In genomic region chr6:54222217-54222616, GRCh38 we compare ENCODE assay signal across 33 cellular contexts.
"Had no signal": no experiment of that assay in that cellular context is flagged by ENCODE, and none has a peak within 500 bp of the region (broad histone marks: within the 10 kb centered on the region; RNA-seq: fewer than 3 reads in every experiment).

No MANE protein-coding gene starts in this region.

- H3K9me3 ChIP-seq: adrenal gland, body of pancreas, breast epithelium had no signal

- H3K36me3 ChIP-seq: adrenal gland, ascending aorta, brain microvascular endothelial cell, breast epithelium, cardiac muscle cell had no signal

- H3K27ac ChIP-seq: adrenal gland, ascending aorta, body of pancreas, brain microvascular endothelial cell, breast epithelium, cardiac muscle cell had no signal

- FAIRE-seq: bronchial epithelial cell had no signal

- H3K4me1 ChIP-seq: adrenal gland, ascending aorta, body of pancreas, breast epithelium had no signal

- ATAC-seq: activated naive CD4-positive, alpha-beta T cell treated with anti-CD3 and anti-CD28 coated beads, Interleukin-2, amount 50 U/mL, for 72 hours; activated naive CD8-positive, alpha-beta T cell treated with anti-CD3 and anti-CD28 coated beads, Interleukin-2, amount 50 U/mL, for 24 hours; activated T-cell treated with anti-CD3 and anti-CD28 coated beads, Interleukin-2, amount 50 U/mL, for 4 hours; activated T-cell treated with anti-CD3 and anti-CD28 coated beads, Interleukin-2, amount 50 U/mL, for 72 hours; activated T-helper 17 cell treated with anti-CD3 and anti-CD28 coated beads, Interleukin-2, amount 50 U/mL, for 72 hours; body of pancreas had no signal

- H3K27me3 ChIP-seq: adrenal gland, ascending aorta, body of pancreas, brain microvascular endothelial cell, breast epithelium, cardiac muscle cell had no signal

- DNase-seq: activated effector memory CD4-positive, alpha-beta T cell treated with anti-CD3 and anti-CD28 coated beads, Interleukin-2, amount 50 U/mL, for 16 hours; activated effector memory CD4-positive, alpha-beta T cell treated with Interleukin-2 at 50 U/mL for 16 hours; activated gamma-delta T cell; activated gamma-delta T cell treated with Interleukin-2 at 50 U/mL for 16 hours; activated naive CD4-positive, alpha-beta T cell; activated naive CD4-positive, alpha-beta T cell treated with anti-CD3 and anti-CD28 coated beads for 36 hours; activated naive CD4-positive, alpha-beta T cell treated with anti-CD3 and anti-CD28 coated beads, Interleukin-2, amount 10 ng/mL, durations not matched to agents 7 days and 5 days; activated naive CD4-positive, alpha-beta T cell treated with anti-CD3 and anti-CD28 coated beads, Interleukin-2, amount 50 U/mL, for 16 hours; activated naive CD4-positive, alpha-beta T cell treated with Interleukin-2 at 50 U/mL for 16 hours; activated naive CD8-positive, alpha-beta T cell treated with anti-CD3 and anti-CD28 coated beads for 36 hours; activated naive CD8-positive, alpha-beta T cell treated with anti-CD3 and anti-CD28 coated beads, Interleukin-2, amount 10 ng/mL, durations not matched to agents 7 days and 5 days; activated naive CD8-positive, alpha-beta T cell treated with anti-CD3 and anti-CD28 coated beads, Interleukin-2, amount 50 U/mL, for 24 hours; activated T-cell treated with anti-CD3 and anti-CD28 coated beads, Interleukin-2, amount 50 U/mL, for 1 hour; activated T-cell treated with anti-CD3 and anti-CD28 coated beads, Interleukin-2, amount 50 U/mL, for 24 hours; activated T-cell treated with anti-CD3 and anti-CD28 coated beads, Interleukin-2, amount 50 U/mL, for 4 hours; activated T-cell treated with anti-CD3 and anti-CD28 coated beads, Interleukin-2, amount 50 U/mL, for 48 hours; activated T-cell treated with anti-CD3 and anti-CD28 coated beads, Interleukin-2, amount 50 U/mL, for 72 hours; adrenal gland; amniotic stem cell; amygdala; anterior cingulate cortex; aorta; body of pancreas; brain microvascular endothelial cell; caudate nucleus; central memory CD4-positive, alpha-beta T cell; cerebellar nuclear complex had no signal

- H3K4me3 ChIP-seq: adrenal gland, ascending aorta, body of pancreas, breast epithelium, cardiac muscle cell had no signal
